ENCODE assay signal across 26 cellular contexts in the genomic region with DNA sequence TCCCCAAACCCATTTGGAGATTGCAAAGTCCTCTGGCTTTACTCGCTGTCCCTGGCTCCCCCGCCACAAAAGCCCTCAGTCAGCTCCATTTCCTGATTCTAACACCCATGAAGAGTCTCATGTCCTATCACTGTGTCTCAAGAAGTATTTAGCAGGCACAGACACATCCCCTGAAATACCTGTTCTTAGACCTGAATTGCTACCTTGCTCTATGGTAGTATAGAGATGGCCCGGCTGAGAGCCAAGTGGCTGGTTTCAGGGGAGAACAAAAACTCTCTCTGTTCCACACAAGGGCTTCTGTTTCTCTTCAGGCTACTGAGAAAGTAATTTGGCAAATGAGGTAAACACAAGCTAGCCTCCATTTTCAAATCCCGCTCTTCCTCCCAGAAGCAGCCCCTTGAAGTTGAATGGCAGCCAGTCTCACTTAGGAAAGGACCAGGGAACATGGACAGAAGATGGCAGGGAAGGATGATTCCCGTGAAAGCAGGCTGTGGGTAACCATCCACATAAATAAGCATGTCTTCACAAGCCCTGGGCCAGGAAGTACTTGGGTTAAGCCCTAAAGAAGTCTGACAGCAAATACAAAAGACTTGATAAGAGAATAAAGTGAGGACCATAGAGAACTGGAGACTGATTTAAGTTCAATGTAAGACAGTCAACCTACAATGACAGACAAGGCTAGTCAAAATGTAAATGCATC.
A peak's percentile ranks its signal among the peaks of the same experiment; 100 is the strongest.
DNase-seq lines count a peak whose midpoint lies in the region; ATAC-seq, FAIRE-seq and TF ChIP-seq lines count a peak whose summit lies in the region.
"Had no signal": no experiment of that assay in that cellular context is flagged by ENCODE, and none has a peak within 500 bp of the region (broad histone marks: within the 10 kb centered on the region; RNA-seq: fewer than 3 reads in every experiment).

No MANE protein-coding gene starts in this region.

- peak overlapping the region; percentile 46 for H2BK120ac ChIP-seq in trophoblast cell (ENCODE audit: insufficient read depth, low read length, poor library complexity)

- CTCF ChIA-PET in Calu3 (lab: Charles Lee), result no interaction called here
- CTCF ChIA-PET in RWPE1 (lab: Yijun Ruan, JAX), result interaction anchor here (0.6 to 1.8 kb wide), 2 partner anchors 49 to 56 kb away, joined by 3 to 8 read pairs; no protein-coding TSS in a partner anchor

- peak overlapping the region; percentile 81 for H2BK12ac ChIP-seq in trophoblast cell (ENCODE audit: low read length)

- H3K9me3 Mint-ChIP-seq in Calu3 (ENCODE audit: low read depth, unreplicated experiment), result no peaks in the 10 kb centered on the region
- H3K9me3 Mint-ChIP-seq: activated CD4-positive, alpha-beta memory T cell treated with anti-CD3 and anti-CD28 coated beads, Interleukin-2, amount 10 ng/mL, durations not matched to agents 7 days and 5 days; activated naive CD8-positive, alpha-beta T cell treated with anti-CD3 and anti-CD28 coated beads, Interleukin-2, amount 10 ng/mL, durations not matched to agents 7 days and 5 days; natural killer cell; T-cell had no signal

- H2AK5ac ChIP-seq in trophoblast cell (ENCODE audit: low read length), result peak overlapping the region; percentile 34

- H4K91ac ChIP-seq in trophoblast cell (ENCODE audit: low read depth, low read length), result peak overlapping the region; percentile 85

- H3K79me2 ChIP-seq in trophoblast cell (ENCODE audit: control insufficient read depth, insufficient read depth, low read length, poor library complexity), result peaks cover 7% of the 10 kb centered on the region

- no peak for FAIRE-seq in GM12892 (lab: Jason Lieb, UNC)
- FAIRE-seq: astrocyte, K562 had no signal

- H3K4me1 Mint-ChIP-seq in Calu3 (ENCODE audit: low read depth, unreplicated experiment), result peaks cover 70% of the 10 kb centered on the region
- H3K4me1 Mint-ChIP-seq: activated CD4-positive, alpha-beta memory T cell treated with anti-CD3 and anti-CD28 coated beads, Interleukin-2, amount 10 ng/mL, durations not matched to agents 7 days and 5 days; activated naive CD8-positive, alpha-beta T cell treated with anti-CD3 and anti-CD28 coated beads, Interleukin-2, amount 10 ng/mL, durations not matched to agents 7 days and 5 days; natural killer cell; T-cell had no signal

- H3K4ac ChIP-seq in trophoblast cell (ENCODE audit: low read depth, low read length), result peak overlapping the region; percentile 61

- no TSS peak for BruUV-seq in Calu3 (replicated peaks; lab: Mats Ljungman, UMichigan)

- TF ChIP-seq CTCF in Calu3 (IDR thresholded peaks at IDR 0.05; ENCODE audit: unreplicated experiment) (no peak), RWPE1 (conservative IDR thresholded peaks at IDR 0.05; ENCODE audit: low read depth) (no peak), foreskin keratinocyte (conservative IDR thresholded peaks at IDR 0.05) (no peak)

- H3K27ac ChIP-seq in RWPE1, result no peak overlapping the region
- H3K27ac ChIP-seq in foreskin keratinocyte, result peak overlapping the region; percentile 37
- peak overlapping the region; percentile 95 for H3K27ac ChIP-seq in trophoblast cell (ENCODE audit: low read depth, low read length)
- H3K27ac ChIP-seq: left ventricle myocardium inferior, sigmoid colon, uterus had no signal

- H2BK5ac ChIP-seq in trophoblast cell (ENCODE audit: low read depth, low read length, poor library complexity), result peak overlapping the region; percentile 79

- H3K9me3 ChIP-seq in trophoblast cell (ENCODE audit: insufficient read depth, low read depth, low read length), result no peaks in the 10 kb centered on the region
- H3K9me3 ChIP-seq: left ventricle myocardium inferior, MG63, sigmoid colon, uterus had no signal

- H3K9ac ChIP-seq in trophoblast cell (ENCODE audit: low read length), result peak overlapping the region; percentile 38

- H3K4me3 ChIP-seq in trophoblast cell (ENCODE audit: low read depth, low read length), result no peak overlapping the region
- H3K4me3 ChIP-seq: K562, left ventricle myocardium inferior, MG63, sigmoid colon, uterus had no signal

- intact Hi-C loops in Calu3 (cut with micrococcal nuclease; ENCODE audit: unreplicated experiment), result no loop called here

- H3K27ac Mint-ChIP-seq in Calu3 (ENCODE audit: unreplicated experiment), result peak overlapping the region; percentile 43
- H3K27ac Mint-ChIP-seq: activated CD4-positive, alpha-beta memory T cell treated with anti-CD3 and anti-CD28 coated beads, Interleukin-2, amount 10 ng/mL, durations not matched to agents 7 days and 5 days; activated naive CD8-positive, alpha-beta T cell treated with anti-CD3 and anti-CD28 coated beads, Interleukin-2, amount 10 ng/mL, durations not matched to agents 7 days and 5 days; natural killer cell; T-cell had no signal

- H3K4me1 ChIP-seq in foreskin keratinocyte (peaks cover 20% of the 10 kb centered on the region), trophoblast cell (ENCODE audit: control insufficient read depth in 1 of 2, insufficient read depth in 2 of 2, low read length in 2 of 2) (peaks cover 39 to 50% of the 10 kb centered on the region in 2 experiments)
- H3K4me1 ChIP-seq: uterus had no signal

- ATAC-seq in foreskin keratinocyte (peak; percentile 86), GM18873 (IDR thresholded peaks at IDR 0.05; ENCODE audit: low FRiP score, unreplicated experiment) (no peak)
- ATAC-seq: activated CD4-positive, CD25-positive, alpha-beta regulatory T cell treated with anti-CD3 and anti-CD28 coated beads, Interleukin-2, amount 50 U/mL, for 24 hours; K562; natural killer cell; T-cell had no signal

- WGBS in trophoblast cell (ENCODE audit: extremely low coverage, insufficient coverage, insufficient read length), result no CpG with 5 or more reads among the region's 5 CpGs

- POLR2A ChIA-PET in RWPE1 (lab: Yijun Ruan, JAX; ENCODE audit: low non-redundant PET), result no interaction called here

- H4K12ac ChIP-seq in trophoblast cell (ENCODE audit: low read depth, low read length), result no peak overlapping the region

- DNase-seq in Calu3, result no peak
- peak; percentile 56 for DNase-seq in RWPE1 (ENCODE audit: low spot score)
- peak; percentile 73 to 83 for DNase-seq in foreskin keratinocyte
- peak in 1 of 2 donors; percentile 16 for DNase-seq in trophoblast cell
- DNase-seq in GM12892 (ENCODE audit: insufficient read length), result no peak
- no peak for DNase-seq in cerebellar cortex (ENCODE audit: low spot score)
- DNase-seq in NCI-H2081 treated with DMSO at 0.1 percent for 48 hours (lab: John Stamatoyannopoulos, UW), result no peak
- DNase-seq: ACHN; activated CD4-positive, alpha-beta memory T cell treated with anti-CD3 and anti-CD28 coated beads, Interleukin-2, amount 10 ng/mL, durations not matched to agents 7 days and 5 days; activated naive CD8-positive, alpha-beta T cell treated with anti-CD3 and anti-CD28 coated beads, Interleukin-2, amount 10 ng/mL, durations not matched to agents 7 days and 5 days; cerebellar nuclear complex; foreskin fibroblast; left ventricle myocardium inferior; MG63; natural killer cell; NCI-H2081; posterior cingulate gyrus; sigmoid colon; stimulated activated CD8-positive, alpha-beta memory T cell treated with anti-CD3 and anti-CD28 coated beads, Interleukin-4, amount 100 ng/mL, for 48 hours; substantia nigra; T-cell; uterus had no signal

- H3K36me3 ChIP-seq in trophoblast cell (ENCODE audit: control insufficient read depth in 1 of 2, insufficient read depth in 2 of 2, low read length in 2 of 2), result no peaks in the 10 kb centered on the region
- H3K36me3 ChIP-seq: left ventricle myocardium inferior, MG63, sigmoid colon, uterus had no signal

- H3K4me2 ChIP-seq in trophoblast cell (ENCODE audit: low read length), result peak overlapping the region; percentile 5

- H4K8ac ChIP-seq in trophoblast cell (ENCODE audit: low read depth, low read length), result peak overlapping the region; percentile 52

- H3K4me3 Mint-ChIP-seq in Calu3 (ENCODE audit: low read depth, unreplicated experiment), result no peak overlapping the region
- H3K4me3 Mint-ChIP-seq: activated CD4-positive, alpha-beta memory T cell treated with anti-CD3 and anti-CD28 coated beads, Interleukin-2, amount 10 ng/mL, durations not matched to agents 7 days and 5 days; activated naive CD8-positive, alpha-beta T cell treated with anti-CD3 and anti-CD28 coated beads, Interleukin-2, amount 10 ng/mL, durations not matched to agents 7 days and 5 days; natural killer cell; T-cell had no signal

- no peak for TF ChIP-seq POLR2A in GM12892 (IDR thresholded peaks at IDR 0.05; ENCODE audit: low read depth, low read length)

- H3K18ac ChIP-seq in trophoblast cell (ENCODE audit: low read length), result peak overlapping the region; percentile 42

- H3K27me3 ChIP-seq in foreskin keratinocyte (no peaks in the 10 kb centered on the region), trophoblast cell (ENCODE audit: insufficient read depth, low read length) (no peaks in the 10 kb centered on the region)
- H3K27me3 ChIP-seq: MG63, sigmoid colon, uterus had no signal

- no peak overlapping the region for H2AFZ ChIP-seq in trophoblast cell (ENCODE audit: insufficient read depth, low read length, poor library complexity)

- peaks cover 42% of the 10 kb centered on the region for H3K79me1 ChIP-seq in trophoblast cell (ENCODE audit: low read length)

- H3K23ac ChIP-seq in trophoblast cell (ENCODE audit: low read length), result peak overlapping the region; percentile 56

- peaks cover 21% of the 10 kb centered on the region for H3K36me3 Mint-ChIP-seq in Calu3 (ENCODE audit: insufficient read depth, unreplicated experiment)
- H3K36me3 Mint-ChIP-seq: activated naive CD8-positive, alpha-beta T cell treated with anti-CD3 and anti-CD28 coated beads, Interleukin-2, amount 10 ng/mL, durations not matched to agents 7 days and 5 days; natural killer cell; T-cell had no signal

- no peaks in the 10 kb centered on the region for H3K27me3 Mint-ChIP-seq in Calu3 (ENCODE audit: unreplicated experiment)
- H3K27me3 Mint-ChIP-seq: activated CD4-positive, alpha-beta memory T cell treated with anti-CD3 and anti-CD28 coated beads, Interleukin-2, amount 10 ng/mL, durations not matched to agents 7 days and 5 days; T-cell had no signal

- H3K14ac ChIP-seq in trophoblast cell (ENCODE audit: low read length), result peak overlapping the region; percentile 56

Comparison
In these comparisons a context has a peak if more than half of its experiments do, and no peak if none do; other contexts are left out.
1. DNase-seq: peak in RWPE1 (single experiment) and foreskin keratinocyte (2 of 2); none in Calu3 (single experiment), GM12892 (single experiment), cerebellar cortex (single experiment) and NCI-H2081 treated with DMSO at 0.1 percent for 48 hours (single experiment).